In genomic region chr11:109422755-109423113, GRCh38 we compare ENCODE assay signal across 13 cellular contexts. TPM values are rescaled to one million over a fixed set of nuclear protein-coding genes. Genes with fewer than 3 reads are reported as not detected.
DNase-seq lines count a peak whose midpoint lies in the region; ATAC-seq, FAIRE-seq and TF ChIP-seq lines count a peak whose summit lies in the region.
"Had no signal": no experiment of that assay in that cellular context is flagged by ENCODE, and none has a peak within 500 bp of the region (broad histone marks: within the 10 kb centered on the region; RNA-seq: fewer than 3 reads in every experiment).

No MANE protein-coding gene starts in this region.

- ATAC-seq in activated CD4-positive, CD25-positive, alpha-beta regulatory T cell treated with anti-CD3 and anti-CD28 coated beads, Interleukin-2, amount 50 U/mL, for 24 hours, result no peak
- ATAC-seq in HG02884 (IDR thresholded peaks at IDR 0.05; ENCODE audit: unreplicated experiment), result no peak
- no peak for ATAC-seq in GM21447 (IDR thresholded peaks at IDR 0.05; ENCODE audit: unreplicated experiment)
- ATAC-seq: effector memory CD8-positive, alpha-beta T cell had no signal

- no peak for FAIRE-seq in endothelial cell of umbilical vein (lab: Jason Lieb, UNC)

- H3K36me3 ChIP-seq in MG63, result no peaks in the 10 kb centered on the region
- no peaks in the 10 kb centered on the region for H3K36me3 ChIP-seq in endothelial cell of umbilical vein (ENCODE audit: control insufficient read depth in 2 of 2, extremely low read depth in 1 of 2, insufficient read depth in 2 of 2, low read length in 2 of 2)
- H3K36me3 ChIP-seq: upper lobe of left lung had no signal

- TF ChIP-seq POLR2A in endothelial cell of umbilical vein (IDR thresholded peaks at IDR 0.05; ENCODE audit: low read depth, low read length), result no peak

- peaks cover 67% of the 10 kb centered on the region for H3K27me3 Mint-ChIP-seq in nephron (ENCODE audit: low read depth)

- H3K79me2 ChIP-seq in endothelial cell of umbilical vein (ENCODE audit: control insufficient read depth, insufficient read depth, low read length), result no peaks in the 10 kb centered on the region

- peaks cover 2% of the 10 kb centered on the region for H3K9me3 Mint-ChIP-seq in nephron

- H3K27ac ChIP-seq in endothelial cell of umbilical vein (ENCODE audit: insufficient read depth, low read depth, low read length), result no peak overlapping the region
- H3K27ac ChIP-seq: upper lobe of left lung had no signal

- H2AFZ ChIP-seq in endothelial cell of umbilical vein (ENCODE audit: low read depth, low read length), result no peak overlapping the region

- CTCF ChIA-PET in endothelial cell of umbilical vein (lab: Charles Lee), result interaction anchor here (0.6 kb wide), 1 partner anchor 202 kb away, joined by 3 read pairs; no protein-coding TSS in a partner anchor

- no peak overlapping the region for H3K4me2 ChIP-seq in endothelial cell of umbilical vein (ENCODE audit: insufficient read depth, low read length)

- H3K9me3 ChIP-seq in MG63 (no peaks in the 10 kb centered on the region), endothelial cell of umbilical vein (replicated peaks; ENCODE audit: control insufficient read depth, insufficient read depth, low read length) (no peaks in the 10 kb centered on the region)
- H3K9me3 ChIP-seq: Caco-2, upper lobe of left lung had no signal

- H3K4me1 ChIP-seq in endothelial cell of umbilical vein (ENCODE audit: control insufficient read depth, extremely low read depth, insufficient read depth, low read length), result no peaks in the 10 kb centered on the region
- H3K4me1 ChIP-seq: Caco-2 had no signal

- intact Hi-C loops in endothelial cell of umbilical vein (cut with micrococcal nuclease), result no loop called here

- H3K27me3 ChIP-seq in MG63 (peaks cover 11% of the 10 kb centered on the region), endothelial cell of umbilical vein (ENCODE audit: control insufficient read depth in 2 of 2, insufficient read depth in 2 of 2, low read length in 2 of 2) (peaks cover 22 to 29% of the 10 kb centered on the region in 2 experiments)

- POLR2A ChIA-PET in endothelial cell of umbilical vein (lab: Charles Lee), result no interaction called here

- dilution Hi-C loops in endothelial cell of umbilical vein (cut with MboI; ENCODE audit: extremely low pct_ligation_motif_present, low sequenced_read_pairs), result no loop called here

- no peak overlapping the region for H3K9ac ChIP-seq in endothelial cell of umbilical vein (replicated peaks; ENCODE audit: extremely low read depth, insufficient read depth, low read length)

- H3K9me1 ChIP-seq in endothelial cell of umbilical vein (replicated peaks; ENCODE audit: control insufficient read depth, extremely low read depth, insufficient read depth, low read length), result no peaks in the 10 kb centered on the region

- H3K4me3 Mint-ChIP-seq in nephron, result peak overlapping the region; percentile 79 to 87 (median 86)
- H3K4me3 Mint-ChIP-seq: effector memory CD8-positive, alpha-beta T cell had no signal

- BruUV-seq in endothelial cell of umbilical vein (replicated peaks; lab: Mats Ljungman, UMichigan), result no TSS peak

- peak overlapping the region; percentile 46 for H3K4me3 ChIP-seq in MG63
- H3K4me3 ChIP-seq in endothelial cell of umbilical vein (replicated peaks in 1 of 3; ENCODE audit: insufficient read depth in 1 of 3, low read depth in 1 of 3, low read length in 3 of 3), result no peak overlapping the region

- TF ChIP-seq CTCF in endothelial cell of umbilical vein (IDR thresholded peaks at IDR 0.05; ENCODE audit: extremely low read depth in 1 of 2, insufficient read depth in 1 of 2, low read depth in 1 of 2, low read length in 2 of 2) (no peak), nephron (IDR thresholded peaks at IDR 0.05; ENCODE audit: unreplicated experiment in 3 of 3) (no peak)

- DNase-seq in AG08395 (ENCODE audit: low spot score), result peak; percentile 19
- no peak for DNase-seq in MG63
- DNase-seq in endothelial cell of umbilical vein (ENCODE audit: low read depth, low spot score), result no peak
- DNase-seq in NCI-H748 (lab: John Stamatoyannopoulos, UW; ENCODE audit: unreplicated experiment), result no peak
- DNase-seq: Caco-2; effector memory CD8-positive, alpha-beta T cell had no signal

- H4K20me1 ChIP-seq in endothelial cell of umbilical vein (replicated peaks; ENCODE audit: control insufficient read depth, extremely low read depth, insufficient read depth, low read length), result no peaks in the 10 kb centered on the region

- H3K4me1 Mint-ChIP-seq in nephron, result peaks cover 23% of the 10 kb centered on the region

- H3K27ac Mint-ChIP-seq in nephron, result no peak overlapping the region
- H3K27ac Mint-ChIP-seq: effector memory CD8-positive, alpha-beta T cell had no signal

- no peaks in the 10 kb centered on the region for H3K36me3 Mint-ChIP-seq in nephron (ENCODE audit: low read depth)

TF ChIP-seq in endothelial cell of umbilical vein, 7 proteins besides CTCF, POLR2A, EP300 and RAD21:
- TF ChIP-seq MYC (IDR thresholded peaks at IDR 0.05; ENCODE audit: low read depth, low read length), result no peak
- TF ChIP-seq EZH2 (IDR thresholded peaks at IDR 0.05; ENCODE audit: borderline replicate concordance, low read depth, low read length, severe bottlenecking), result peak; percentile 64
TF ChIP-seq in endothelial cell of umbilical vein: peak in this region for 1.

RNA-seq across cellular contexts. Expression of gene C11orf87, which starts 0.7 kb away (rescaled TPM):
- total RNA-seq in MG63 (2014; rRNA removed; shearing (Covaris generic); ENCODE audit: low replicate concordance), result not detected in 2 replicates
- not detected in 2 replicates for total RNA-seq in endothelial cell of umbilical vein
- polyA plus RNA-seq in endothelial cell of umbilical vein, result not detected in 2 replicates
- not detected in 2 replicates for polyA plus RNA-seq in endothelial cell of umbilical vein (2011; cell fraction: cytosol; rRNA removed)
- not detected in 2 replicates for polyA plus RNA-seq in endothelial cell of umbilical vein (2011; cell fraction: nucleus; rRNA removed)
- polyA plus RNA-seq in endothelial cell of umbilical vein (2012), result not detected in 2 replicates
- not detected in 2 replicates for polyA minus RNA-seq in endothelial cell of umbilical vein
- polyA minus RNA-seq in endothelial cell of umbilical vein (2011; cell fraction: cytosol; rRNA and poly(A)+ RNA removed), result not detected
- polyA minus RNA-seq in endothelial cell of umbilical vein (2011; cell fraction: nucleus; rRNA and poly(A)+ RNA removed), result not detected in 2 replicates
- total RNA-seq: activated CD8-positive, alpha-beta memory T cell treated with anti-CD3 and anti-CD28 coated beads for 36 hours; Caco-2; renal cortical epithelial cell had no signal
